ENCODE assay signal across 8 cellular contexts in the genomic region with DNA sequence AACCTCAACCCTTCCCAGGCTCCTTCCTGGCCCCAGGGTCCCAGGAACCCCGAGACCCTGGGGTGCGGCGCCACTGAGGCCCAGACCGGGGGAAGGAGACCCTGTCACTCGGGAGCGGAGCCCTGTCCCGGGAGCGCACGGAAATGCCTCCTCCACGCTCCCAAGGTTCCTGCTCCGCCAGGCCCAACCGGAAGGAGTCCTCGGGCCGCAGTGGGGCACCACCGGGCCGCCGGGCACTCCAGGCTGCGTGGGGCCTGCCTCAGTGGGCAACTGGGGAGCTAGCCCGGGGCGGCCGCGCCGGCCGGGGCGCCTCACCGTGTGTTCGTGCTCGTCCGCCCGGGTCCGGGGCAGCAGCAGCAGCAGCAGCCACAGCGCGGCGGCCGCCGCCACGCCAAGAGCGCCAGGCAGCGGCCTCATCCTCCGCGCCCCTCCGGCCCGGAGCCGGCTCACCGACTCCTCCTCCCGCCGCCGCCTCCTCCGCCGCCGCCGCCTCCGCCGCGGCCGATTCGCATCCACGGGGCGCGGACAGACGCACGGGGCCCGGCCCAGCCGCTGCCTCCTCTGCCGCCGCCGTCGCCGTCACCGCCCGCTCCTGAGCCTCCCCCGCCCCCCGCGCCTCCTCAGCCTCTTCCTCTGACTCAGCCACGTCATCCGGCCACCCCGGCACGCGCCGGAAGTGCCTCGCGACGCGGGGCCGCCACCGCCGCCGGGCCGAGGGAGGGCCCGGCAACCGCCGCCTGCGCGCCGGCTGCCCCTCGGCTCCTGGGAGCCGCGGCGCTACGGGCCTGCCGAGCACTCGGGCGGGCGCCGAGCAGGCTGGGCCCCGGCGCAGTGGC. TPM values are rescaled to one million over a fixed set of nuclear protein-coding genes. Genes with fewer than 3 reads are reported as not detected.
DNase-seq lines count a peak whose midpoint lies in the region; ATAC-seq and TF ChIP-seq lines count a peak whose summit lies in the region.

A gene (minus strand): TSS at position 594 of the 836 bp plus-strand sequence. CDS start 177 bp downstream, at position 417.

- POLR2A ChIA-PET in SK-N-SH (lab: Yijun Ruan, JAX), result interaction anchor here (0.5 to 1.2 kb wide), 3 partner anchors 55 to 246 kb away, joined by 3 to 4 read pairs (median 4); no protein-coding TSS in a partner anchor

- H3K36me3 ChIP-seq in SK-N-SH (replicated peaks in 1 of 2; ENCODE audit: control insufficient read depth in 1 of 2, insufficient read depth in 2 of 2, low read length in 1 of 2), result peaks cover 0 to 5% of the 10 kb centered on the region in 2 experiments
- H3K36me3 ChIP-seq in osteoblast (ENCODE audit: insufficient read depth, low read length), result no peaks in the 10 kb centered on the region
- no peaks in the 10 kb centered on the region for H3K36me3 ChIP-seq in testis (ENCODE audit: low read depth, missing control alignments)

- peaks cover 46% of the 10 kb centered on the region for H4K20me1 ChIP-seq in SK-N-SH (ENCODE audit: insufficient read depth)
- peaks cover 43% of the 10 kb centered on the region for H4K20me1 ChIP-seq in osteoblast (ENCODE audit: insufficient read depth, low read length)

- H3K27me3 ChIP-seq in SK-N-SH (ENCODE audit: insufficient read depth) (no peaks in the 10 kb centered on the region), osteoblast (ENCODE audit: insufficient read depth, low read length) (no peaks in the 10 kb centered on the region), testis (no peaks in the 10 kb centered on the region)

- peak; percentile 93 for DNase-seq in EH (ENCODE audit: low read depth)
- peak; percentile 88 to 89 for DNase-seq in Kasumi-1 (lab: John Stamatoyannopoulos, UW)
- peak; percentile 97 for DNase-seq in SK-N-SH
- DNase-seq in activated naive CD4-positive, alpha-beta T cell treated with anti-CD3 and anti-CD28 coated beads, Interleukin-2, amount 50 U/mL, for 16 hours, result peak; percentile 94
- peak; percentile 91 for DNase-seq in glomerular visceral epithelial cell (ENCODE audit: extremely low spot score)
- DNase-seq in osteoblast (ENCODE audit: insufficient read length, low spot score, missing footprints), result peak; percentile 98
- DNase-seq in testis, result peak; percentile 94

- H3K27ac ChIP-seq in SK-N-SH (ENCODE audit: low read depth in 2 of 2, low read length in 1 of 2) (peak within 1 kb of the TSS; percentile 97), osteoblast (ENCODE audit: low read depth, low read length) (peak within 1 kb of the TSS; percentile 96), testis (peak within 1 kb of the TSS; percentile 97 to 99)

- H3K9ac ChIP-seq in SK-N-SH, result peak within 1 kb of the TSS; percentile 85

- no peaks in the 10 kb centered on the region for H3K9me3 ChIP-seq in SK-N-SH
- no peaks in the 10 kb centered on the region for H3K9me3 ChIP-seq in osteoblast (ENCODE audit: low read depth, low read length)
- no peaks in the 10 kb centered on the region for H3K9me3 ChIP-seq in testis

- peak; percentile 40 for TF ChIP-seq POLR2A in testis (IDR thresholded peaks at IDR 0.05)

- intact Hi-C loops in testis (cut with DNase I; ENCODE audit: low total_unique reads), result no loop called here

- H3K79me2 ChIP-seq in SK-N-SH (ENCODE audit: insufficient read depth) (peaks cover 51% of the 10 kb centered on the region), osteoblast (ENCODE audit: insufficient read depth, low read length) (peaks cover 51% of the 10 kb centered on the region)

- H3K4me1 ChIP-seq in SK-N-SH (ENCODE audit: control insufficient read depth in 1 of 2, insufficient read depth in 2 of 2, low read depth in 1 of 2, low read length in 1 of 2), result peaks cover 8 to 15% of the 10 kb centered on the region in 2 experiments; a peak in 3 of 4 replicates
- H3K4me1 ChIP-seq in osteoblast (ENCODE audit: insufficient read depth, low read length), result peaks cover 21% of the 10 kb centered on the region
- H3K4me1 ChIP-seq in testis, result peaks cover 41% of the 10 kb centered on the region

- H2AFZ ChIP-seq in SK-N-SH (ENCODE audit: low read depth) (peak within 1 kb of the TSS; percentile 67; the same call in 1 of the 2 replicates), osteoblast (ENCODE audit: low read length) (peak within 1 kb of the TSS; percentile 91)

- 2% methylated on average over 36 of the region's 107 CpGs for WGBS in SK-N-SH (ENCODE audit: low lambda C conversion rate)
- WGBS in testis, 2 donors, result 0 to 1% methylated on average over 7 to 56 of the region's 107 CpGs

- peak within 1 kb of the TSS; percentile 89 for H3K4me2 ChIP-seq in SK-N-SH
- H3K4me2 ChIP-seq in osteoblast (ENCODE audit: insufficient read depth, low read length), result peak within 1 kb of the TSS; percentile 97

- H3F3A ChIP-seq in SK-N-SH (replicated peaks; ENCODE audit: insufficient read depth), result peaks cover 18% of the 10 kb centered on the region

- CTCF ChIA-PET in SK-N-SH (lab: Yijun Ruan, JAX), result interaction anchor here (0.9 to 1.2 kb wide), 3 partner anchors 9 to 211 kb away, joined by 3 read pairs; no protein-coding TSS in a partner anchor

- no peaks in the 10 kb centered on the region for H3K9me2 ChIP-seq in SK-N-SH

- peak in 1 of 2 experiments; percentile 20; a peak in 1 of 4 replicates for TF ChIP-seq EP300 in SK-N-SH (IDR thresholded peaks at IDR 0.05; ENCODE audit: borderline replicate concordance in 1 of 2, low read depth in 1 of 2, low read length in 1 of 2)

- ATAC-seq in GM21786 (IDR thresholded peaks at IDR 0.05; ENCODE audit: unreplicated experiment), result peak; percentile 71

- TF ChIP-seq CTCF in SK-N-SH (IDR thresholded peaks at IDR 0.05) (no peak), osteoblast (IDR thresholded peaks at IDR 0.05; ENCODE audit: extremely low read depth, low read depth, low read length) (no peak), testis (IDR thresholded peaks at IDR 0.05) (no peak)

- TF ChIP-seq RAD21 in SK-N-SH (IDR thresholded peaks at IDR 0.05; ENCODE audit: low read length), result no peak

- peak within 1 kb of the TSS; percentile 92 to 98 for H3K4me3 ChIP-seq in SK-N-SH (ENCODE audit: low read depth in 2 of 2, low read length in 1 of 2)
- peak within 1 kb of the TSS; percentile 94 for H3K4me3 ChIP-seq in osteoblast (ENCODE audit: insufficient read depth, low read length)
- peak within 1 kb of the TSS; percentile 82 to 99 for H3K4me3 ChIP-seq in testis

TF ChIP-seq in SK-N-SH, 30 proteins besides CTCF, POLR2A, EP300 and RAD21:
- TF ChIP-seq GABPA (IDR thresholded peaks at IDR 0.05; ENCODE audit: low read depth) (peak; percentile 77), SIN3A (IDR thresholded peaks at IDR 0.05; ENCODE audit: borderline replicate concordance, low read depth, low read length) (peak; percentile 62; the same call in 1 of the 2 replicates), CHD2 (IDR thresholded peaks at IDR 0.05; ENCODE audit: low read length, partially characterized antibody) (peak; percentile 48), YY1 (IDR thresholded peaks at IDR 0.05; ENCODE audit: low read depth) (no peak), MXI1 (IDR thresholded peaks at IDR 0.05; ENCODE audit: low read depth, low read length) (no peak; the same call in none of the 2 replicates), ELF1 (IDR thresholded peaks at IDR 0.05) (peak; percentile 49), FOXM1 (IDR thresholded peaks at IDR 0.05; ENCODE audit: low read depth) (no peak), TAF1 (IDR thresholded peaks at IDR 0.05; ENCODE audit: borderline replicate concordance, low read depth, low read length) (peak; percentile 55), FOSL2 (IDR thresholded peaks at IDR 0.05; ENCODE audit: borderline replicate concordance, low read depth) (peak; percentile 45; the same call in 1 of the 2 replicates), SMC3 (IDR thresholded peaks at IDR 0.05; ENCODE audit: low read depth, low read length) (no peak)
- TF ChIP-seq, protein P1, sequence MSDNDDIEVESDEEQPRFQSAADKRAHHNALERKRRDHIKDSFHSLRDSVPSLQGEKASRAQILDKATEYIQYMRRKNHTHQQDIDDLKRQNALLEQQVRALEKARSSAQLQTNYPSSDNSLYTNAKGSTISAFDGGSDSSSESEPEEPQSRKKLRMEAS (IDR thresholded peaks at IDR 0.05; ENCODE audit: low read depth), result peak; percentile 83; the same call in 1 of the 2 replicates
- TF ChIP-seq, protein P2, sequence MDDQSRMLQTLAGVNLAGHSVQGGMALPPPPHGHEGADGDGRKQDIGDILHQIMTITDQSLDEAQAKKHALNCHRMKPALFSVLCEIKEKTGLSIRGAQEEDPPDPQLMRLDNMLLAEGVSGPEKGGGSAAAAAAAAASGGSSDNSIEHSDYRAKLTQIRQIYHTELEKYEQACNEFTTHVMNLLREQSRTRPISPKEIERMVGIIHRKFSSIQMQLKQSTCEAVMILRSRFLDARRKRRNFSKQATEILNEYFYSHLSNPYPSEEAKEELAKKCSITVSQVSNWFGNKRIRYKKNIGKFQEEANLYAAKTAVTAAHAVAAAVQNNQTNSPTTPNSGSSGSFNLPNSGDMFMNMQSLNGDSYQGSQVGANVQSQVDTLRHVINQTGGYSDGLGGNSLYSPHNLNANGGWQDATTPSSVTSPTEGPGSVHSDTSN (IDR thresholded peaks at IDR 0.05), result no peak
- TF ChIP-seq, protein P3, sequence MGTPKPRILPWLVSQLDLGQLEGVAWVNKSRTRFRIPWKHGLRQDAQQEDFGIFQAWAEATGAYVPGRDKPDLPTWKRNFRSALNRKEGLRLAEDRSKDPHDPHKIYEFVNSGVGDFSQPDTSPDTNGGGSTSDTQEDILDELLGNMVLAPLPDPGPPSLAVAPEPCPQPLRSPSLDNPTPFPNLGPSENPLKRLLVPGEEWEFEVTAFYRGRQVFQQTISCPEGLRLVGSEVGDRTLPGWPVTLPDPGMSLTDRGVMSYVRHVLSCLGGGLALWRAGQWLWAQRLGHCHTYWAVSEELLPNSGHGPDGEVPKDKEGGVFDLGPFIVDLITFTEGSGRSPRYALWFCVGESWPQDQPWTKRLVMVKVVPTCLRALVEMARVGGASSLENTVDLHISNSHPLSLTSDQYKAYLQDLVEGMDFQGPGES (IDR thresholded peaks at IDR 0.05; ENCODE audit: low read depth, low read length), result no peak

RNA-seq across cellular contexts. Expression of the gene that starts here (rescaled TPM):
- polyA plus RNA-seq in SK-N-SH (2012; rRNA removed) (24.9 and 57.0 TPM in 2 replicates), testis (ENCODE audit: insufficient read depth, low read depth, low replicate concordance) (69.8 TPM)
- polyA plus RNA-seq in SK-N-SH (2012; cell fraction: cytosol; rRNA removed), result 46.9 and 48.6 TPM in 2 replicates
- polyA plus RNA-seq in SK-N-SH (2012; cell fraction: nucleus; rRNA removed), result 9.5 and 20.7 TPM in 2 replicates
- total RNA-seq in osteoblast (118 and 124 TPM in 2 replicates), testis (10 to 100 TPM; 67.8 to 69.3 TPM)

Comparison
In these comparisons a context has a peak if more than half of its experiments do, and no peak if none do; other contexts are left out.
1. Peak in every context shown above with its lines: DNase-seq, ATAC-seq, H3K4me3 ChIP-seq and H3K27ac ChIP-seq.